ENCODE assay signal across 31 cellular contexts in genomic region chr13:94515911-94516310, GRCh38. TPM values are rescaled to one million over a fixed set of nuclear protein-coding genes. Genes with fewer than 3 reads are reported as not detected.
"Had no signal": no experiment of that assay in that cellular context is flagged by ENCODE, and none has a peak within 500 bp of the region (broad histone marks: within the 10 kb centered on the region; RNA-seq: fewer than 3 reads in every experiment).

No MANE protein-coding gene starts in this region.

- H3K27ac ChIP-seq: colonic mucosa, coronary artery, dorsolateral prefrontal cortex, epithelial cell of prostate, esophagus muscularis mucosa, esophagus squamous epithelium, foreskin keratinocyte, gastrocnemius medialis, gastroesophageal sphincter, heart right ventricle had no signal

- FAIRE-seq: colon, endometrium, endothelial cell of umbilical vein, frontal cortex had no signal

- H3K36me3 ChIP-seq: colonic mucosa, esophagus muscularis mucosa, esophagus squamous epithelium, gastrocnemius medialis, gastroesophageal sphincter, heart right ventricle had no signal

- H3K27me3 ChIP-seq: colonic mucosa, dorsolateral prefrontal cortex, esophagus muscularis mucosa, esophagus squamous epithelium, foreskin keratinocyte, gastrocnemius medialis, gastroesophageal sphincter, heart right ventricle had no signal

- H3K4me1 ChIP-seq: colonic mucosa, esophagus muscularis mucosa, esophagus squamous epithelium, foreskin keratinocyte, gastrocnemius medialis, gastroesophageal sphincter, heart right ventricle had no signal

- DNase-seq: colonic mucosa; cortex of kidney; dermis blood vessel endothelial cell; dorsolateral prefrontal cortex; effector CD4-positive, alpha-beta T cell; effector CD8-positive, alpha-beta T cell; effector memory CD4-positive, alpha-beta T cell; effector memory CD8-positive, alpha-beta T cell; endodermal cell; erythroblast; esophagus squamous epithelium; foreskin fibroblast; foreskin keratinocyte; gastrocnemius medialis; glutamatergic neuron; head of caudate nucleus; heart right ventricle had no signal

- ATAC-seq: effector memory CD8-positive, alpha-beta T cell; esophagus mucosa; foreskin keratinocyte; gastrocnemius medialis; gastroesophageal sphincter; heart right ventricle had no signal

- H3K9me3 ChIP-seq: colonic mucosa, esophagus squamous epithelium, gastrocnemius medialis, gastroesophageal sphincter had no signal

- H3K4me3 ChIP-seq: colonic mucosa, coronary artery, dorsolateral prefrontal cortex, esophagus muscularis mucosa, esophagus squamous epithelium, gastrocnemius medialis, gastroesophageal sphincter, heart right ventricle had no signal

RNA-seq across cellular contexts. Expression of gene DCT, which starts 36.4 kb away (rescaled TPM):
- total RNA-seq: dermis blood vessel endothelial cell, dermis microvascular lymphatic vessel endothelial cell, endodermal cell, endothelial cell of umbilical vein, epithelial cell of proximal tubule, esophagus mucosa, esophagus squamous epithelium, fibroblast of villous mesenchyme, foreskin keratinocyte, glomerular endothelial cell had no signal
- polyA plus RNA-seq: endothelial cell of umbilical vein, fibroblast of lung had no signal
